Comparison of ENCODE assay signal across 9 cellular contexts in the genomic region with DNA sequence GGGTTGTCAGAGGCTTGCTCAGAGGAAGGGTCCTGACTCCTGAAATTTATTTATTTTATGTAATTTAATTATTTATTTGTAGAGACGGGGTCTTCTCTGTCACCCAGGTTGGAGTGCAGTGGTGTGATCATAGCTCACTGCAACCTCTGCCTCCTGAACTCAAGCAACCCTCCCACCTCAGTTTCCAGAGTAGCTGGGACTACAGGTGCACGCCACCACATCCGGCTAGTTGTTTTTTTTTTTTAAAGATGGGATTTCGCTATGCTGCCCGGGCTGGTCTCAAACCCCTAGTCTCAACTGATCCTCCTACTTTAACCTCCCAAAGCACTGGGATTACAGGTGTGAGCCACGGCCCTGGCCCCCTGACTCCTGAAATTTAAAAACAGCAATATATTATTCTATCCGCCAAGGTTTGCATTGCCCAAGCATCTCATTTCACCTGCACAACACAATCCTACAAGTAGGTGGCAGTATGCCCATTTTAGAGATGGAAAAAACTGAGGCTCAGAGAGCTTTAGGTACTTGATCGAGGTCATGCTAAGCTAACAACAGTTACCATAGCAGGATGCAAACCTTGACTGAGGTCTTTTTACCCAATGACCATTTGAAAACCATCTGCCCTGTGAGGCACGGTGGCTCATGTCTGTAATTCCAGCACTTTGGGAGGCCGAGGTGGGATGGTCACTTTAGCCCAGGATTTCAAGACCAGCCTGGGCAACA. TPM values are rescaled to one million over a fixed set of nuclear protein-coding genes. Genes with fewer than 3 reads are reported as not detected.
A peak's percentile ranks its signal among the peaks of the same experiment; 100 is the strongest.
DNase-seq lines count a peak whose midpoint lies in the region; FAIRE-seq and TF ChIP-seq lines count a peak whose summit lies in the region.
"Had no signal": no experiment of that assay in that cellular context is flagged by ENCODE, and none has a peak within 500 bp of the region (broad histone marks: within the 10 kb centered on the region; RNA-seq: fewer than 3 reads in every experiment).

No MANE protein-coding gene starts in this region.

- H3K27ac Mint-ChIP-seq in endodermal cell: no peak overlapping the region
- H3K27ac Mint-ChIP-seq: stimulated activated naive CD8-positive, alpha-beta T cell treated with anti-CD3 and anti-CD28 coated beads, Interleukin-15, Interleukin-2, amounts not matched to agents 100 ng/mL and 50 ng/mL, for 24 hours had no signal

- no peaks in the 10 kb centered on the region for H3K36me3 ChIP-seq in endodermal cell (ENCODE audit: control insufficient read depth, insufficient read depth, low read length)
- no peaks in the 10 kb centered on the region for H3K36me3 ChIP-seq in ovary

- intact Hi-C loops in ovary (cut with DNase I): loop anchor here in 1 of 4 donors (5.0 kb wide), 1 partner anchor 1965 kb away; no protein-coding TSS in a partner anchor

- TF ChIP-seq CTCF in AG09309 (IDR thresholded peaks at IDR 0.05; ENCODE audit: control insufficient read depth, insufficient read depth, low read depth, low read length, missing control alignments): peak; percentile 37
- peak; percentile 66 for TF ChIP-seq CTCF in endodermal cell (conservative IDR thresholded peaks at IDR 0.05)
- peak; percentile 31 for TF ChIP-seq CTCF in retinal pigment epithelial cell (conservative IDR thresholded peaks at IDR 0.05; ENCODE audit: low read depth, low read length)
- no peak for TF ChIP-seq CTCF in ovary (IDR thresholded peaks at IDR 0.05)

- H3K27ac ChIP-seq in endodermal cell (ENCODE audit: low read depth, low read length) (no peak overlapping the region), ovary (no peak overlapping the region)

- no peaks in the 10 kb centered on the region for H3K9me3 ChIP-seq in endodermal cell (ENCODE audit: control insufficient read depth, low read length)
- no peaks in the 10 kb centered on the region for H3K9me3 ChIP-seq in ovary

- peak; percentile 92 for FAIRE-seq in GM12891 (lab: Jason Lieb, UNC)

- H3K27me3 ChIP-seq in endodermal cell (ENCODE audit: control insufficient read depth, insufficient read depth, low read length, poor library complexity, severe bottlenecking) (peaks cover 32% of the 10 kb centered on the region), ovary (no peaks in the 10 kb centered on the region)

- H3K4me1 ChIP-seq in endodermal cell (ENCODE audit: control insufficient read depth, insufficient read depth, low read length): no peaks in the 10 kb centered on the region
- no peaks in the 10 kb centered on the region for H3K4me1 ChIP-seq in ovary (ENCODE audit: insufficient read depth)

- peaks cover 42% of the 10 kb centered on the region for H3K27me3 Mint-ChIP-seq in endodermal cell (ENCODE audit: insufficient read depth)
- H3K27me3 Mint-ChIP-seq: stimulated activated naive CD8-positive, alpha-beta T cell treated with anti-CD3 and anti-CD28 coated beads, Interleukin-15, Interleukin-2, amounts not matched to agents 100 ng/mL and 50 ng/mL, for 24 hours had no signal

- no peaks in the 10 kb centered on the region for H3K36me3 Mint-ChIP-seq in endodermal cell (ENCODE audit: low read depth)

- WGBS in endodermal cell (ENCODE audit: insufficient coverage in 1 of 2, insufficient read length in 1 of 2), 2 experiments: 77 to 83% methylated on average over 8 to 10 of the region's 10 CpGs
- 74 to 81% (median 80%) methylated on average over 10 of the region's 10 CpGs for whole genome bisulfite sequencing in ovary, 3 donors

- TF ChIP-seq POLR2A in GM12891 (IDR thresholded peaks at IDR 0.05; ENCODE audit: low read depth, low read length) (no peak), ovary (IDR thresholded peaks at IDR 0.05) (no peak)

- H3K9ac ChIP-seq in endodermal cell (ENCODE audit: extremely low read depth, low read length, poor library complexity, severe bottlenecking): no peak overlapping the region

- no peak overlapping the region for H3K4me3 ChIP-seq in AG09309 (ENCODE audit: control insufficient read depth, low read depth, low read length)
- no peak overlapping the region for H3K4me3 ChIP-seq in endodermal cell (ENCODE audit: low read length)
- H3K4me3 ChIP-seq in retinal pigment epithelial cell (ENCODE audit: low read length): no peak overlapping the region
- H3K4me3 ChIP-seq in ovary: no peak overlapping the region

- H3K4me3 Mint-ChIP-seq in endodermal cell: no peak overlapping the region
- H3K4me3 Mint-ChIP-seq: stimulated activated naive CD8-positive, alpha-beta T cell treated with anti-CD3 and anti-CD28 coated beads, Interleukin-15, Interleukin-2, amounts not matched to agents 100 ng/mL and 50 ng/mL, for 24 hours had no signal

- no peak for TF ChIP-seq EP300 in ovary (IDR thresholded peaks at IDR 0.05)

- DNase-seq in AG09309 (ENCODE audit: low read depth): no peak
- no peak for DNase-seq in GM12891 (ENCODE audit: insufficient read length, low spot score)
- peak; percentile 80 for DNase-seq in RPMI8226
- DNase-seq in endodermal cell: no peak
- DNase-seq in retinal pigment epithelial cell (ENCODE audit: low read depth): no peak
- no peak for DNase-seq in DMS79 treated with DMSO at 0.1 percent for 48 hours (lab: John Stamatoyannopoulos, UW)
- no peak for DNase-seq in AG08396 (ENCODE audit: low spot score)
- no peak for DNase-seq in ovary

- H3K4me1 Mint-ChIP-seq in endodermal cell: no peaks in the 10 kb centered on the region

- no peaks in the 10 kb centered on the region for H3K9me3 Mint-ChIP-seq in endodermal cell

TF ChIP-seq in GM12891, 5 proteins besides CTCF, POLR2A, EP300 and RAD21:
- TF ChIP-seq TAF1 (IDR thresholded peaks at IDR 0.05; ENCODE audit: low read depth, low read length) (no peak), SPI1 (IDR thresholded peaks at IDR 0.05; ENCODE audit: low read depth, low read length) (no peak), POU2F2 (IDR thresholded peaks at IDR 0.05; ENCODE audit: low read depth, low read length) (no peak), POLR2AphosphoS5 (IDR thresholded peaks at IDR 0.05; ENCODE audit: low read depth, low read length) (no peak), PAX5 (IDR thresholded peaks at IDR 0.05; ENCODE audit: insufficient read depth, low read length, severe bottlenecking) (no peak)

RNA-seq across cellular contexts. Expression of gene ARHGEF18, which starts 18.1 kb away (rescaled TPM):
- 14.0 TPM for polyA plus RNA-seq in GM12891 (2012; ENCODE audit: low read depth, missing spikeins)
- total RNA-seq in endodermal cell: 10 to 100 TPM; 51.7 to 53.3 TPM
- 22.5 TPM for polyA plus RNA-seq in endodermal cell (2013, experiment 1 of 2)
- 22.4 TPM for polyA plus RNA-seq in endodermal cell (2013, experiment 2 of 2)
- total RNA-seq in ovary: 10 to 100 TPM; 16.0 to 31.6 (median 25.1) TPM
- 10 to 100 TPM in 1 of 2 donors, 1 to 10 TPM in 1; 2.5 to 15.3 TPM for polyA plus RNA-seq in ovary

Comparison
In these comparisons a context has a peak if more than half of its experiments do, and no peak if none do; other contexts are left out.
1. CTCF ChIP-seq: peak in AG09309 (single experiment), endodermal cell (single experiment) and retinal pigment epithelial cell (single experiment); none in ovary (0 of 3).